13 cellular contexts compared by ENCODE assay signal in the genomic region with DNA sequence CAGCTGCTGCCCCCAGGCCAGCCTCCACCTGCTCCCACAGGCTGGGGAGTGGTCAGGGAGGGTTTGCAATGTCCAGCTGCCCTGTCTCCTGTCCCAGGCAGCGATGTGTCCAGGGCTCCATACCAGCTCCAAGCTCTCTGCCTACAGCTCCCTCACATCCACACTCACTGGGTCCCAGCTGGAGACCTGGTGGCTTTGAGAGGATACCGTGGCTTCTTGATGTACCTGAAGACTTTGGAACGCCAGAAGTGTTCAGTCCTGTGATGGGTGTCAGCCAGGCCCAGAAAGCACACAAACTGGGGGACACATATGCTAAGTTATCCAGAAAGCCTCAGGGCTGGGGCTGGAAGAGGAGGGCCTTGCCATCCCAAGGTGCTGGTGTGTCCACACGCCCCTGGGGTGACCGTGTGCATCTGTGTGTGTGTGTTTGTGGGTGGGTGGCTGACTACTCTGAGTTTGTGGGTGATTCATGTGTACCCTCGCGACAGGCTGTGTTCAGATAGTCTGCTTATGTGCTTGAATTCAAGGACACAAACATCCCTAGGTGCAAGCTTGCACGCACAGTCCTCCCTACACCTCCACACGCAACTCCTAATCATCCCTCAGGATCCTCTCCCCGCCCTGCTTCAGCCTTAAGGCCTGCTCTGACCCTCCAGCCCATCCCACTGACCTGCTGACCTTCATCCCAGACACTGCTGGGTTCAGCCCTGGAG. TPM values are rescaled to one million over a fixed set of nuclear protein-coding genes. Genes with fewer than 3 reads are reported as not detected.
A peak's percentile ranks its signal among the peaks of the same experiment; 100 is the strongest.
DNase-seq lines count a peak whose midpoint lies in the region; ATAC-seq and TF ChIP-seq lines count a peak whose summit lies in the region.
"Had no signal": no experiment of that assay in that cellular context is flagged by ENCODE, and none has a peak within 500 bp of the region (broad histone marks: within the 10 kb centered on the region; RNA-seq: fewer than 3 reads in every experiment).

No MANE protein-coding gene starts in this region.

- H3K9me3 Mint-ChIP-seq in activated CD4-positive, alpha-beta T cell treated with anti-CD3 and anti-CD28 coated beads, Interleukin-2, amount 10 ng/mL, durations not matched to agents 24 days and 14 days, result no peaks in the 10 kb centered on the region
- no peaks in the 10 kb centered on the region for H3K9me3 Mint-ChIP-seq in activated CD8-positive, alpha-beta T cell treated with anti-CD3 and anti-CD28 coated beads for 36 hours
- H3K9me3 Mint-ChIP-seq in stimulated activated effector memory CD8-positive, alpha-beta T cell treated with anti-CD3 and anti-CD28 coated beads, Interleukin-12 subunit alpha, Interleukin-12 subunit beta, amount 100 ng/mL, for 72 hours, result no peaks in the 10 kb centered on the region

- peaks cover 52% of the 10 kb centered on the region for H3K4me1 Mint-ChIP-seq in activated CD4-positive, alpha-beta T cell treated with anti-CD3 and anti-CD28 coated beads, Interleukin-2, amount 10 ng/mL, durations not matched to agents 24 days and 14 days
- H3K4me1 Mint-ChIP-seq in activated CD8-positive, alpha-beta T cell treated with anti-CD3 and anti-CD28 coated beads for 36 hours (ENCODE audit: low read depth), result peaks cover 58% of the 10 kb centered on the region
- peaks cover 68% of the 10 kb centered on the region for H3K4me1 Mint-ChIP-seq in stimulated activated effector memory CD8-positive, alpha-beta T cell treated with anti-CD3 and anti-CD28 coated beads, Interleukin-12 subunit alpha, Interleukin-12 subunit beta, amount 100 ng/mL, for 72 hours

- no peak for DNase-seq in activated CD4-positive, alpha-beta T cell treated with anti-CD3 and anti-CD28 coated beads, Interleukin-2, amount 10 ng/mL, durations not matched to agents 24 days and 14 days
- no peak for DNase-seq in activated CD4-positive, alpha-beta T cell treated with anti-CD3 and anti-CD28 coated beads for 48 hours
- DNase-seq in activated CD8-positive, alpha-beta T cell treated with anti-CD3 and anti-CD28 coated beads for 36 hours, result peak; percentile 46
- no peak for DNase-seq in right lobe of liver
- no peak for DNase-seq in stimulated activated effector memory CD8-positive, alpha-beta T cell treated with anti-CD3 and anti-CD28 coated beads, Interleukin-12 subunit alpha, Interleukin-12 subunit beta, amount 100 ng/mL, for 72 hours (ENCODE audit: low spot score in 2 of 2)
- DNase-seq in head of caudate nucleus, result no peak
- DNase-seq: foreskin fibroblast, islet precursor cell, NCI-H446 had no signal

- H3K36me3 ChIP-seq in right lobe of liver, result no peaks in the 10 kb centered on the region

- peak overlapping the region; percentile 93 for H3K27ac Mint-ChIP-seq in activated CD4-positive, alpha-beta T cell treated with anti-CD3 and anti-CD28 coated beads, Interleukin-2, amount 10 ng/mL, durations not matched to agents 24 days and 14 days
- peak overlapping the region; percentile 87 for H3K27ac Mint-ChIP-seq in activated CD8-positive, alpha-beta T cell treated with anti-CD3 and anti-CD28 coated beads for 36 hours
- H3K27ac Mint-ChIP-seq in stimulated activated effector memory CD8-positive, alpha-beta T cell treated with anti-CD3 and anti-CD28 coated beads, Interleukin-12 subunit alpha, Interleukin-12 subunit beta, amount 100 ng/mL, for 72 hours, result peak overlapping the region; percentile 93

- no peaks in the 10 kb centered on the region for H3K27me3 ChIP-seq in right lobe of liver

- WGBS in right lobe of liver (ENCODE audit: insufficient coverage, low coverage, low lambda C conversion rate, missing lambda C conversion rate), result 100% methylated on average over 1 of the region's 10 CpGs

- peak overlapping the region; percentile 84 for H3K4me3 Mint-ChIP-seq in activated CD4-positive, alpha-beta T cell treated with anti-CD3 and anti-CD28 coated beads, Interleukin-2, amount 10 ng/mL, durations not matched to agents 24 days and 14 days
- H3K4me3 Mint-ChIP-seq in activated CD8-positive, alpha-beta T cell treated with anti-CD3 and anti-CD28 coated beads for 36 hours, result peak overlapping the region; percentile 67
- H3K4me3 Mint-ChIP-seq in stimulated activated effector memory CD8-positive, alpha-beta T cell treated with anti-CD3 and anti-CD28 coated beads, Interleukin-12 subunit alpha, Interleukin-12 subunit beta, amount 100 ng/mL, for 72 hours, result peak overlapping the region; percentile 73

- intact Hi-C loops in activated CD4-positive, alpha-beta T cell treated with anti-CD3 and anti-CD28 coated beads, Interleukin-2, amount 10 ng/mL, durations not matched to agents 24 days and 14 days (cut with micrococcal nuclease), result no loop called here
- intact Hi-C loops in activated CD8-positive, alpha-beta T cell treated with anti-CD3 and anti-CD28 coated beads for 36 hours (cut with micrococcal nuclease), result loop anchor here (2.0 kb wide), 1 partner anchor 18 kb away; no protein-coding TSS in a partner anchor
- intact Hi-C loops in right lobe of liver (cut with DNase I) (no loop called here), head of caudate nucleus (cut with DNase I) (no loop called here)

- POLR2A ChIA-PET in activated CD8-positive, alpha-beta T cell treated with anti-CD3 and anti-CD28 coated beads for 36 hours (lab: Charles Lee), result interaction anchor here (0.7 to 3.0 kb wide), 8 partner anchors 13 to 36 kb away, joined by 3 to 18 read pairs (median 5); no protein-coding TSS in a partner anchor

- H3K9me3 ChIP-seq in right lobe of liver, result no peaks in the 10 kb centered on the region

- CTCF ChIA-PET in activated CD8-positive, alpha-beta T cell treated with anti-CD3 and anti-CD28 coated beads for 36 hours (lab: Charles Lee), result interaction anchor here (0.6 to 3.3 kb wide), 23 partner anchors 9 to 65 kb away, joined by 3 to 19 read pairs (median 4); no protein-coding TSS in a partner anchor

- no peak for TF ChIP-seq CTCF in activated CD8-positive, alpha-beta T cell treated with anti-CD3 and anti-CD28 coated beads for 36 hours (IDR thresholded peaks at IDR 0.05)
- TF ChIP-seq CTCF in right lobe of liver (IDR thresholded peaks at IDR 0.05), result no peak

- peaks cover 0 to 42% (median 12%) of the 10 kb centered on the region in 4 donors for H3K4me1 ChIP-seq in right lobe of liver
- H3K4me1 ChIP-seq: parathyroid adenoma had no signal

- ATAC-seq in activated CD8-positive, alpha-beta T cell treated with anti-CD3 and anti-CD28 coated beads for 36 hours, result no peak
- peak in 2 of 4 donors; percentile 1 to 2 for ATAC-seq in right lobe of liver
- ATAC-seq in stimulated activated effector memory CD8-positive, alpha-beta T cell treated with anti-CD3 and anti-CD28 coated beads, Interleukin-12 subunit alpha, Interleukin-12 subunit beta, amount 100 ng/mL, for 72 hours, result peak; percentile 36
- no peak for ATAC-seq in HG02588 (IDR thresholded peaks at IDR 0.05; ENCODE audit: unreplicated experiment)
- ATAC-seq in HG03565 (IDR thresholded peaks at IDR 0.05; ENCODE audit: unreplicated experiment), result no peak

- H3K4me3 ChIP-seq in right lobe of liver, result no peak overlapping the region
- H3K4me3 ChIP-seq: coronary artery had no signal

- H3K36me3 Mint-ChIP-seq in activated CD4-positive, alpha-beta T cell treated with anti-CD3 and anti-CD28 coated beads, Interleukin-2, amount 10 ng/mL, durations not matched to agents 24 days and 14 days (ENCODE audit: low read depth), result no peaks in the 10 kb centered on the region
- H3K36me3 Mint-ChIP-seq in activated CD8-positive, alpha-beta T cell treated with anti-CD3 and anti-CD28 coated beads for 36 hours (ENCODE audit: low read depth), result no peaks in the 10 kb centered on the region
- H3K36me3 Mint-ChIP-seq in stimulated activated effector memory CD8-positive, alpha-beta T cell treated with anti-CD3 and anti-CD28 coated beads, Interleukin-12 subunit alpha, Interleukin-12 subunit beta, amount 100 ng/mL, for 72 hours, result no peaks in the 10 kb centered on the region

- no peaks in the 10 kb centered on the region for H3K27me3 Mint-ChIP-seq in activated CD4-positive, alpha-beta T cell treated with anti-CD3 and anti-CD28 coated beads, Interleukin-2, amount 10 ng/mL, durations not matched to agents 24 days and 14 days
- no peaks in the 10 kb centered on the region for H3K27me3 Mint-ChIP-seq in activated CD8-positive, alpha-beta T cell treated with anti-CD3 and anti-CD28 coated beads for 36 hours

- H3K27ac ChIP-seq in right lobe of liver, result peak overlapping the region; percentile 56 to 87 (median 78)
- H3K27ac ChIP-seq: coronary artery, parathyroid adenoma had no signal

- TF ChIP-seq POLR2A in right lobe of liver (IDR thresholded peaks at IDR 0.05), result no peak

RNA-seq across cellular contexts. Expression of a gene that starts 33.3 kb away (rescaled TPM):
- total RNA-seq in activated CD4-positive, alpha-beta T cell treated with anti-CD3 and anti-CD28 coated beads, Interleukin-2, amount 10 ng/mL, durations not matched to agents 24 days and 14 days, result 92.8 and 93.1 TPM in 2 replicates
- 100 to 1,000 TPM; 102 to 106 TPM for total RNA-seq in activated CD8-positive, alpha-beta T cell treated with anti-CD3 and anti-CD28 coated beads for 36 hours
- 10 to 100 TPM; 20.8 to 50.0 (median 33.6) TPM for total RNA-seq in right lobe of liver
